ENCODE assay signal across 10 cellular contexts in the genomic region with DNA sequence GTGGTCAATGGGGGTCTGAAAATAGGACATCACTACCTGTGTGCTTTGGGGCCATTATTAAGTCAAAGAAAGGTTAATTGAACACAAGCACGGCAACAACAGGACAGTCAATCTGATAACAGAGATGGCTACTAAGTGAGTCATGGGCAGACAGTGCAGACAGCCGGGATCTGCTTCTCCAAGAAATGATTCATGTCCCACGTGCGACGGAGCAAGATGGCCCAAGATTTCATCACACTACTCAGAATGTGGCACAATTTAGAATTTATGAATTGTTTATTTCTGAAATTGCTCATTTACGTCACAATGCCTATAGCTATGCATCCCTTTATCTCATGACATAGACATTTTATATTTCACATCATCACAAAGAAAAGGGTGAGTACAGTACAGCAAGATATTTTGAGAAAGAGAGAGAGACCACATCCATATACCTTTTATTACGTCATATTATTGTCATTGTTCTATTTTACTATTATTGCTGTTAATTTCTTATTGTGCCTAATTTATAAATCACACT.
DNase-seq lines count a peak whose midpoint lies in the region; ATAC-seq and TF ChIP-seq lines count a peak whose summit lies in the region.
"Had no signal": no experiment of that assay in that cellular context is flagged by ENCODE, and none has a peak within 500 bp of the region (broad histone marks: within the 10 kb centered on the region; RNA-seq: fewer than 3 reads in every experiment).

No MANE protein-coding gene starts in this region.

- TF ChIP-seq CTCF in AG04450 (IDR thresholded peaks at IDR 0.05; ENCODE audit: low read depth, low read length) (no peak), adrenal gland (IDR thresholded peaks at IDR 0.05) (no peak)

- no peaks in the 10 kb centered on the region for H3K36me3 Mint-ChIP-seq in naive thymus-derived CD8-positive, alpha-beta T cell

- H3K4me1 ChIP-seq in adrenal gland (replicated peaks in 1 of 2), result peaks cover 0 to 12% of the 10 kb centered on the region in 2 donors

- TF ChIP-seq POLR2A in adrenal gland (IDR thresholded peaks at IDR 0.05), result no peak

- no peak for ATAC-seq in HG02981 (IDR thresholded peaks at IDR 0.05; ENCODE audit: unreplicated experiment)
- ATAC-seq in naive thymus-derived CD8-positive, alpha-beta T cell, result no peak

- H3K9me3 ChIP-seq in AG04450 (ENCODE audit: control insufficient read depth, insufficient read depth, low read length), result no peaks in the 10 kb centered on the region
- H3K9me3 ChIP-seq in adrenal gland (replicated peaks in 1 of 3), result no peaks in the 10 kb centered on the region

- H3K4me3 ChIP-seq in AG04450 (ENCODE audit: low read depth, low read length) (no peak overlapping the region), adrenal gland (no peak overlapping the region)

- intact Hi-C loops in adrenal gland (cut with DNase I), result no loop called here

- peaks cover 0 to 2% (median 0%) of the 10 kb centered on the region in 4 donors for H3K4me1 Mint-ChIP-seq in naive thymus-derived CD8-positive, alpha-beta T cell

- H3K27me3 Mint-ChIP-seq in naive thymus-derived CD8-positive, alpha-beta T cell, result peaks cover 11 to 56% (median 29%) of the 10 kb centered on the region in 5 donors

- no peaks in the 10 kb centered on the region for H3K36me3 ChIP-seq in adrenal gland (replicated peaks in 1 of 2)

- POLR2A ChIA-PET in AG04450 (lab: Yijun Ruan, JAX), result no interaction called here
- POLR2A ChIA-PET in naive thymus-derived CD8-positive, alpha-beta T cell (lab: Charles Lee), result no interaction called here

- H3K27ac ChIP-seq in AG04450 (ENCODE audit: low read depth, low read length) (no peak overlapping the region), adrenal gland (no peak overlapping the region)

- no peaks in the 10 kb centered on the region for H3K9me3 Mint-ChIP-seq in naive thymus-derived CD8-positive, alpha-beta T cell

- CTCF ChIA-PET in AG04450 (lab: Charles Lee), result no interaction called here

- H3K27me3 ChIP-seq in AG04450 (ENCODE audit: control insufficient read depth, insufficient read depth, low read length) (no peaks in the 10 kb centered on the region), adrenal gland (no peaks in the 10 kb centered on the region)

- 38 to 50% (median 45%) methylated on average over 7 of the region's 7 CpGs for WGBS in adrenal gland, 4 donors

- no peak overlapping the region for H3K27ac Mint-ChIP-seq in naive thymus-derived CD8-positive, alpha-beta T cell

- DNase-seq in AG04450 (ENCODE audit: low read depth, low spot score) (peak; percentile 69), HPDE6-E6E7 (ENCODE audit: extremely low spot score) (peak; percentile 64), adrenal gland (peak in 6 of 7 donors; percentile 53 to 71 (median 62)), islet precursor cell (peak; percentile 94), DMS79 (lab: John Stamatoyannopoulos, UW) (no peak), retina (no peak)
- DNase-seq in naive thymus-derived CD8-positive, alpha-beta T cell, result no peak
- DNase-seq: cortex of kidney, DMS 273 treated with DMSO at 0.1 percent for 48 hours had no signal

- H3K4me3 Mint-ChIP-seq in naive thymus-derived CD8-positive, alpha-beta T cell, result no peak overlapping the region

Comparison
In these comparisons a context has a peak if more than half of its experiments do, and no peak if none do; other contexts are left out.
1. DNase-seq: peak in AG04450 (single experiment), HPDE6-E6E7 (single experiment), adrenal gland (6 of 7) and islet precursor cell (single experiment); none in DMS79 (single experiment), retina (single experiment) and naive thymus-derived CD8-positive, alpha-beta T cell (0 of 10).